In the genomic region with DNA sequence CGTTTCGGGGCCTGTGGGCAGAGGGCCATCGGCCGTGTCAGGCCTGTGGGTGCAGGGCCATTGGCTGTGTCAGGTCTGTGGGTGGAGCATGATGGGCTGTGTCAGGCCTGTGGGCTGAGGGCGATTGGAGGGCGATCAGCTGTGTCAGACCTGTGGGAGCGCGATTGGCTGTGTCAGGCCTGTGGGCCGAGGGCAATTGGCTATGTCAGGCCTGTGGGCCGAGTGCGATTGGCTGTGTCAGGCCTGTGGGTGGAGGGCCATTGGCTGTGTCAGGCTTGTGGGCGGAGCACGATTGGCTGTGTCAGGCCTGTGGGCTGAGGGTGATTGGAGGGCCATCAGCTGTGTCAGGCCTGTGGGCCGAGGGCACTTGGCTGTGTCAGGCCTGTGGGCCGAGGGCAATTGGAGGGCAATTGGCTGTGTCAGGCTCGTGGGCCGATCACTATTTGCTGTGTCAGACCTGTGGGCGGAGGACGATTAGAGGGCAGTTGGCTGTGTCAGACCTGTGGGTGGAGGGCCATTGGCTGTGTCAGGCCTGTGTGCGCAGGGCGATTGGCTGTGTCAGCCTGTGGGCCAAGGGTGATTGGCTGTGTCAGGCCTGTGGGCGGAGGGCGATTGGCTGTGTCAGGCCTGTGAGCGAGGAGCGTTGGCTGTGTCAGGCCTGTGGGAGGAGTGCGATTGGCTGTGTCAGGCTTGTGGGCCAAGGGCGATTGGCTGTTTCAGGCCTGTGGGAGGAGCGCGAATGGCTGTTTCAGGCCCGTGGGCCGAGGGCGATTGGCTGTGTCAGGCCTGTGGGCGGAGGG, we compare ENCODE assay signal across 12 cellular contexts. TPM values are rescaled to one million over a fixed set of nuclear protein-coding genes. Genes with fewer than 3 reads are reported as not detected.
DNase-seq lines count a peak whose midpoint lies in the region; TF ChIP-seq lines count a peak whose summit lies in the region.
"Had no signal": no experiment of that assay in that cellular context is flagged by ENCODE, and none has a peak within 500 bp of the region (broad histone marks: within the 10 kb centered on the region; RNA-seq: fewer than 3 reads in every experiment).

No MANE protein-coding gene starts in this region.

- H4K91ac ChIP-seq in neuronal stem cell (ENCODE audit: low read depth, low read length, poor library complexity): no peak overlapping the region

- DNase-seq in GM12864 (ENCODE audit: low read depth): peak; percentile 8
- peak; percentile 16 for DNase-seq in NB4 (ENCODE audit: low read depth)
- peak; percentile 69 for DNase-seq in fibroblast of mammary gland (ENCODE audit: low read depth)
- DNase-seq in neuronal stem cell (ENCODE audit: low spot score): no peak
- no peak for DNase-seq in NCI-H1436 treated with DMSO at 0.1 percent for 48 hours (lab: John Stamatoyannopoulos, UW)
- no peak for DNase-seq in NCI-H2196 treated with DMSO at 0.1 percent for 48 hours (lab: John Stamatoyannopoulos, UW; ENCODE audit: unreplicated experiment)
- no peak for DNase-seq in esophagus squamous epithelium (lab: John Stamatoyannopoulos, UW)
- DNase-seq in hippocampal formation (lab: John Stamatoyannopoulos, UW): no peak
- DNase-seq: anterior cingulate cortex, NCI-H510A, Peyer's patch had no signal

- no peak overlapping the region for H3K14ac ChIP-seq in neuronal stem cell (ENCODE audit: low read length)

- H2AFZ ChIP-seq in neuronal stem cell (ENCODE audit: low read length): no peak overlapping the region

- no peak overlapping the region for H3K4ac ChIP-seq in neuronal stem cell (ENCODE audit: low read length)

- no peaks in the 10 kb centered on the region for H3K4me1 ChIP-seq in neuronal stem cell (ENCODE audit: control insufficient read depth in 2 of 2, insufficient read depth in 1 of 2, low read depth in 1 of 2, low read length in 2 of 2)
- no peaks in the 10 kb centered on the region for H3K4me1 ChIP-seq in esophagus squamous epithelium
- H3K4me1 ChIP-seq: Peyer's patch had no signal

- no CpG with 5 or more reads among the region's 33 CpGs for WGBS in neuronal stem cell (ENCODE audit: extremely low coverage in 2 of 2, insufficient read length in 2 of 2, insufficient replicate concordance in 1 of 2), 2 donors
- 91 to 94% methylated on average over 14 to 19 of the region's 33 CpGs for WGBS in esophagus squamous epithelium, 2 donors

- H3K4me3 ChIP-seq in GM12864 (ENCODE audit: low read depth, low read length) (no peak overlapping the region), NB4 (ENCODE audit: low read depth, low read length) (no peak overlapping the region), fibroblast of mammary gland (ENCODE audit: control insufficient read depth, low read depth, low read length) (no peak overlapping the region), neuronal stem cell (ENCODE audit: low read length in 2 of 2) (no peak overlapping the region), esophagus squamous epithelium (no peak overlapping the region)
- H3K4me3 ChIP-seq: BLaER1 treated with 17β-estradiol and CSF1 and Interleukin-3, amounts not matched to agents 10 nM and 100 nM; Peyer's patch had no signal

- no peak for TF ChIP-seq POLR2A in NB4 (IDR thresholded peaks at IDR 0.05; ENCODE audit: extremely low read depth, insufficient read length)
- TF ChIP-seq POLR2A in esophagus squamous epithelium (IDR thresholded peaks at IDR 0.05): no peak

- intact Hi-C loops in esophagus squamous epithelium (cut with DNase I): no loop called here

- H2BK5ac ChIP-seq in neuronal stem cell (ENCODE audit: low read length): no peak overlapping the region

- H3K4me2 ChIP-seq in neuronal stem cell (ENCODE audit: insufficient read depth, low read length, poor library complexity, severe bottlenecking): no peak overlapping the region

- H3K27me3 ChIP-seq in neuronal stem cell (ENCODE audit: control insufficient read depth in 3 of 3, insufficient read depth in 3 of 3, low read depth in 1 of 3, low read length in 3 of 3) (no peaks in the 10 kb centered on the region), esophagus squamous epithelium (no peaks in the 10 kb centered on the region)
- H3K27me3 ChIP-seq: BLaER1 treated with 17β-estradiol and CSF1 and Interleukin-3, amounts not matched to agents 10 nM and 100 nM; Peyer's patch had no signal

- no peak overlapping the region for H2BK120ac ChIP-seq in neuronal stem cell (ENCODE audit: low read depth, low read length)

- H2BK15ac ChIP-seq in neuronal stem cell (ENCODE audit: low read length): no peak overlapping the region

- peak overlapping the region; percentile 21 for H3K18ac ChIP-seq in neuronal stem cell (ENCODE audit: low read length)

- H2AK5ac ChIP-seq in neuronal stem cell (ENCODE audit: low read depth, low read length): no peak overlapping the region

- H4K8ac ChIP-seq in neuronal stem cell (ENCODE audit: low read depth, low read length): no peak overlapping the region

- H3K23ac ChIP-seq in neuronal stem cell (ENCODE audit: low read depth, low read length, poor library complexity): peak overlapping the region; percentile 43

- TF ChIP-seq CTCF in GM12864 (IDR thresholded peaks at IDR 0.05; ENCODE audit: low read depth, low read length, missing control alignments): no peak
- TF ChIP-seq CTCF in NB4 (IDR thresholded peaks at IDR 0.05; ENCODE audit: low read depth, low read length): no peak
- TF ChIP-seq CTCF in fibroblast of mammary gland (conservative IDR thresholded peaks at IDR 0.05; ENCODE audit: control insufficient read depth, insufficient read depth, low read depth, low read length): no peak
- no peak for TF ChIP-seq CTCF in esophagus squamous epithelium (IDR thresholded peaks at IDR 0.05)

- H3K27ac ChIP-seq in neuronal stem cell (replicated peaks; ENCODE audit: low read length): no peak overlapping the region
- H3K27ac ChIP-seq in esophagus squamous epithelium: no peak overlapping the region
- H3K27ac ChIP-seq: Peyer's patch had no signal

- H3K79me1 ChIP-seq in neuronal stem cell (ENCODE audit: low read depth, low read length): no peaks in the 10 kb centered on the region

- no peak overlapping the region for H2BK12ac ChIP-seq in neuronal stem cell (ENCODE audit: low read length)

- H3K9ac ChIP-seq in neuronal stem cell (ENCODE audit: low read depth, low read length, poor library complexity): no peak overlapping the region
- H3K9ac ChIP-seq: BLaER1 treated with 17β-estradiol and CSF1 and Interleukin-3, amounts not matched to agents 10 nM and 100 nM had no signal

- H3K36me3 ChIP-seq in neuronal stem cell (replicated peaks in 1 of 2; ENCODE audit: control insufficient read depth in 2 of 2, insufficient read depth in 2 of 2, low read length in 2 of 2) (peaks cover 7 to 44% of the 10 kb centered on the region in 2 donors), esophagus squamous epithelium (peaks cover 0 to 69% (median 0%) of the 10 kb centered on the region in 3 donors)

- H3K9me3 ChIP-seq in neuronal stem cell (replicated peaks in 1 of 2; ENCODE audit: control insufficient read depth in 2 of 2, insufficient read depth in 1 of 2, low read depth in 1 of 2, low read length in 2 of 2) (peaks cover 4 to 7% of the 10 kb centered on the region in 2 donors), esophagus squamous epithelium (no peaks in the 10 kb centered on the region)
- H3K9me3 ChIP-seq: Peyer's patch had no signal

RNA-seq across cellular contexts. Expression of a gene that starts 54.1 kb away (rescaled TPM):
- polyA plus RNA-seq in neuronal stem cell (2013, experiment 1 of 2): 14.3 TPM
- polyA plus RNA-seq in neuronal stem cell (2013, experiment 2 of 2): 17.2 TPM
- 10 to 100 TPM in 1 of 4 donors, 1 to 10 TPM in 3; 6.4 to 15.1 (median 7.3) TPM for total RNA-seq in esophagus squamous epithelium

Comparison
In these comparisons a context has a peak if more than half of its experiments do, and no peak if none do; other contexts are left out.
1. DNase-seq: peak in GM12864 (single experiment), NB4 (single experiment) and fibroblast of mammary gland (single experiment); none in neuronal stem cell (single experiment), NCI-H1436 treated with DMSO at 0.1 percent for 48 hours (single experiment), NCI-H2196 treated with DMSO at 0.1 percent for 48 hours (single experiment), esophagus squamous epithelium (single experiment) and hippocampal formation (0 of 2).